In genomic region chr19:18865106-18865972, GRCh38 we compare ENCODE assay signal across 1 cellular context.
A peak's percentile ranks its signal among the peaks of the same experiment; 100 is the strongest.
TF ChIP-seq lines count a peak whose summit lies in the region.

No MANE protein-coding gene starts in this region.

TF ChIP-seq in HepG2, 621 proteins besides CTCF, POLR2A, EP300 and RAD21:
- no peak for TF ChIP-seq ZBTB40 (IDR thresholded peaks at IDR 0.05)
- 0 out of 2 replicates have a peak, but pooled peaks have one; percentile 35 for TF ChIP-seq ZBTB40 (CRISPR knock-in tag; IDR thresholded peaks at IDR 0.05)
- TF ChIP-seq EED (CRISPR knock-in tag; IDR thresholded peaks at IDR 0.05) = no peak
